In the genomic region with DNA sequence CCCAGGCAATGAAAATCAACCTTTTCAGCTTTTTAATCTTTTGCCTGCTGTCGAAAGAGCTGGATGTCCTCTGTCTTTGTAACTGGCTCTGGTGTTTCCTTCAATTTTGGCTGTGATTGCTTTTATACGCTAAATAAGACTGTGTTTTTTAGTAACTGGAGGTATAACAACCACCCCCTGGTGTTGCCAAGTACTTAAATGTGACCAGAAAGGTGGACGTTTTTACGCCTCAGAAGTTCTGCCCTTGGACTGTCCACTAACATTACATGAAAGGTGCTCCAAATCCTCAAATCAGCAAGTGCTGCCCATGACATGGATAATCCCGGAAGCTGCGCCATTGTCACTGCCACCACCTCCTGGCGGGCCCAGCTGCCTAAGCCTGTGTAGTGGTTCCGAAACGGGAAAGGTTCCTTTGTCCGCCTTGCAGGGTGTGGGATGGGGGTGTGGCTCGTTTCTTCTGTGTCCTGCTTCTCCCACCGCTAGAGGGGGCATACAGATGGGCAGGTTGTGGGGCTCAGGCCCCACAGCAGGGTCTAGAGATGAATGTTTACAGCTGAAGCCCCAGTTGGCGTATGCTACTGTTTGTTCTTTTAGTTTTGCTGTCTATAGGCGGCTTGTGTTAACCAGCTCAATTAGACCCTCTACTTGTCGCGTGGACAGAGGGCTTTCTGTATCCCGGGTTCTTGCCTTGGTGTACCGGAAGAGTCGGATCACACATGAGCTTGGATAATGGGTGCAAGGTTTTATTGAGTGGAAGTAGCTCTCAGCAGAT, we compare ENCODE assay signal across 8 cellular contexts.
DNase-seq lines count a peak whose midpoint lies in the region; ATAC-seq and TF ChIP-seq lines count a peak whose summit lies in the region.

No MANE protein-coding gene starts in this region.

- intact Hi-C loops in left ventricle myocardium superior (cut with micrococcal nuclease) = loop anchor here (10.0 kb wide), 1 partner anchor 137 kb away; no protein-coding TSS in a partner anchor

- DNase-seq in COLO668 (lab: John Stamatoyannopoulos, UW; ENCODE audit: unreplicated experiment) (peak; percentile 34), HEK293T (ENCODE audit: extremely low spot score) (peak; percentile 62), left ventricle myocardium superior (no peak), T-helper 9 cell (no peak)

- POLR2A ChIA-PET in HEK293T (lab: Yijun Ruan, JAX) = no interaction called here

- CTCF ChIA-PET in HEK293T (lab: Yijun Ruan, JAX) = interaction anchor here (0.6 to 0.8 kb wide), 6 partner anchors 13 to 510 kb away, joined by 3 to 5 read pairs (median 3); no protein-coding TSS in a partner anchor

- peak; percentile 84 for ATAC-seq in SK-N-SH treated with all-trans-retinoic acid at 6 μM for 48 hours
- peak; percentile 41 for ATAC-seq in left ventricle myocardium superior
- no peak for ATAC-seq in GM18498 (IDR thresholded peaks at IDR 0.05; ENCODE audit: unreplicated experiment)
- no peak for ATAC-seq in GM18861 (IDR thresholded peaks at IDR 0.05; ENCODE audit: unreplicated experiment)
- no peak for ATAC-seq in HG03460 (IDR thresholded peaks at IDR 0.05; ENCODE audit: unreplicated experiment)

TF ChIP-seq in HEK293T, 16 proteins besides CTCF, POLR2A, EP300 and RAD21:
- TF ChIP-seq ZNF384 (IDR thresholded peaks at IDR 0.05) (no peak), FOXM1 (IDR thresholded peaks at IDR 0.05; ENCODE audit: borderline replicate concordance) (no peak), NFRKB (IDR thresholded peaks at IDR 0.05) (no peak), CTBP1 (IDR thresholded peaks at IDR 0.05; ENCODE audit: borderline replicate concordance) (no peak), TARDBP (IDR thresholded peaks at IDR 0.05) (no peak), FOXA1 (IDR thresholded peaks at IDR 0.05) (no peak), HDGF (IDR thresholded peaks at IDR 0.05; ENCODE audit: borderline replicate concordance) (no peak)
- TF ChIP-seq, protein P1, sequence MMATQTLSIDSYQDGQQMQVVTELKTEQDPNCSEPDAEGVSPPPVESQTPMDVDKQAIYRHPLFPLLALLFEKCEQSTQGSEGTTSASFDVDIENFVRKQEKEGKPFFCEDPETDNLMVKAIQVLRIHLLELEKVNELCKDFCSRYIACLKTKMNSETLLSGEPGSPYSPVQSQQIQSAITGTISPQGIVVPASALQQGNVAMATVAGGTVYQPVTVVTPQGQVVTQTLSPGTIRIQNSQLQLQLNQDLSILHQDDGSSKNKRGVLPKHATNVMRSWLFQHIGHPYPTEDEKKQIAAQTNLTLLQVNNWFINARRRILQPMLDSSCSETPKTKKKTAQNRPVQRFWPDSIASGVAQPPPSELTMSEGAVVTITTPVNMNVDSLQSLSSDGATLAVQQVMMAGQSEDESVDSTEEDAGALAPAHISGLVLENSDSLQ (IDR thresholded peaks at IDR 0.05) = no peak

TF ChIP-seq in SK-N-SH treated with all-trans-retinoic acid at 6 μM for 48 hours, 23 proteins besides CTCF, POLR2A, EP300 and RAD21:
- no peak for TF ChIP-seq CSDC2 (CRISPR knock-in tag; IDR thresholded peaks at IDR 0.05)
- TF ChIP-seq ZFP30 (CRISPR knock-in tag; IDR thresholded peaks at IDR 0.05) = no peak
- no peak for TF ChIP-seq PPARA (CRISPR knock-in tag; IDR thresholded peaks at IDR 0.05; ENCODE audit: borderline replicate concordance)
- TF ChIP-seq ZNF70 (CRISPR knock-in tag; IDR thresholded peaks at IDR 0.05) = no peak
- TF ChIP-seq ESRRG (CRISPR knock-in tag; IDR thresholded peaks at IDR 0.05) = no peak
- TF ChIP-seq, protein P2, sequence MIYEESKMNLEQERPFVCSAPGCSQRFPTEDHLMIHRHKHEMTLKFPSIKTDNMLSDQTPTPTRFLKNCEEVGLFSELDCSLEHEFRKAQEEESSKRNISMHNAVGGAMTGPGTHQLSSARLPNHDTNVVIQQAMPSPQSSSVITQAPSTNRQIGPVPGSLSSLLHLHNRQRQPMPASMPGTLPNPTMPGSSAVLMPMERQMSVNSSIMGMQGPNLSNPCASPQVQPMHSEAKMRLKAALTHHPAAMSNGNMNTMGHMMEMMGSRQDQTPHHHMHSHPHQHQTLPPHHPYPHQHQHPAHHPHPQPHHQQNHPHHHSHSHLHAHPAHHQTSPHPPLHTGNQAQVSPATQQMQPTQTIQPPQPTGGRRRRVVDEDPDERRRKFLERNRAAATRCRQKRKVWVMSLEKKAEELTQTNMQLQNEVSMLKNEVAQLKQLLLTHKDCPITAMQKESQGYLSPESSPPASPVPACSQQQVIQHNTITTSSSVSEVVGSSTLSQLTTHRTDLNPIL (CRISPR knock-in tag; IDR thresholded peaks at IDR 0.05; ENCODE audit: low read depth) = no peak
- no peak for TF ChIP-seq GLIS3 (CRISPR knock-in tag; IDR thresholded peaks at IDR 0.05)
- no peak for TF ChIP-seq ARNTL (CRISPR knock-in tag; IDR thresholded peaks at IDR 0.05; ENCODE audit: borderline replicate concordance, low read depth)
- no peak for TF ChIP-seq BACH2 (CRISPR knock-in tag; IDR thresholded peaks at IDR 0.05; ENCODE audit: borderline replicate concordance)
- TF ChIP-seq ZNF565 (CRISPR knock-in tag; conservative IDR thresholded peaks at IDR 0.05; ENCODE audit: low read depth) = no peak
- TF ChIP-seq SNAI2 (CRISPR knock-in tag; IDR thresholded peaks at IDR 0.05) = no peak
- no peak for TF ChIP-seq ZFP3 (CRISPR knock-in tag; IDR thresholded peaks at IDR 0.05)
- no peak for TF ChIP-seq TOX (CRISPR knock-in tag; IDR thresholded peaks at IDR 0.05; ENCODE audit: borderline replicate concordance)
- no peak for TF ChIP-seq ISL1 (CRISPR knock-in tag; IDR thresholded peaks at IDR 0.05)
TF ChIP-seq in SK-N-SH treated with all-trans-retinoic acid at 6 μM for 48 hours: peak in this region for 0.

Comparison
In these comparisons a context has a peak if more than half of its experiments do, and no peak if none do; other contexts are left out.
1. DNase-seq: peak in COLO668 (single experiment) and HEK293T (single experiment); none in left ventricle myocardium superior (single experiment) and T-helper 9 cell (single experiment).
2. ATAC-seq: peak in SK-N-SH treated with all-trans-retinoic acid at 6 μM for 48 hours (single experiment) and left ventricle myocardium superior (single experiment); none in GM18498 (single experiment), GM18861 (single experiment) and HG03460 (single experiment).